1 cellular context compared by ENCODE assay signal in genomic region chr16:87789437-87790277, GRCh38.
TF ChIP-seq lines count a peak whose summit lies in the region.

No MANE protein-coding gene starts in this region.

TF ChIP-seq in HepG2, 621 proteins besides CTCF, POLR2A, EP300 and RAD21 (continued from another document and continues in another):
- peak; percentile 18; the same call in 1 of the 2 replicates for TF ChIP-seq SKIL (CRISPR knock-in tag; IDR thresholded peaks at IDR 0.05; ENCODE audit: borderline replicate concordance)
- 0 out of 2 replicates have a peak, but pooled peaks have one; percentile 69 for TF ChIP-seq ZNF782 (CRISPR knock-in tag; IDR thresholded peaks at IDR 0.05; ENCODE audit: borderline replicate concordance)
- TF ChIP-seq DNMT1 (CRISPR knock-in tag; IDR thresholded peaks at IDR 0.05): no peak
- TF ChIP-seq JUND (CRISPR knock-in tag; IDR thresholded peaks at IDR 0.05): no peak; the same call in 1 of the 2 replicates
- TF ChIP-seq ZNF260 (CRISPR knock-in tag; IDR thresholded peaks at IDR 0.05; ENCODE audit: borderline replicate concordance, low read depth): no peak
- TF ChIP-seq ZNF839 (CRISPR knock-in tag; IDR thresholded peaks at IDR 0.05; ENCODE audit: borderline replicate concordance): no peak
- TF ChIP-seq STAT6 (CRISPR knock-in tag; IDR thresholded peaks at IDR 0.05; ENCODE audit: borderline replicate concordance): peak; percentile 38; the same call in 1 of the 2 replicates
- no peak for TF ChIP-seq ZNF674 (CRISPR knock-in tag; IDR thresholded peaks at IDR 0.05; ENCODE audit: low read depth)
- no peak; the same call in 1 of the 2 replicates for TF ChIP-seq ZNF589 (CRISPR knock-in tag; conservative IDR thresholded peaks at IDR 0.05)
- peak; percentile 58; the same call in 1 of the 2 replicates for TF ChIP-seq MLXIP (CRISPR knock-in tag; IDR thresholded peaks at IDR 0.05; ENCODE audit: borderline replicate concordance)
- TF ChIP-seq ZBTB2 (CRISPR knock-in tag; IDR thresholded peaks at IDR 0.05; ENCODE audit: low read depth): no peak
- TF ChIP-seq HIVEP1 (CRISPR knock-in tag; IDR thresholded peaks at IDR 0.05): no peak; the same call in 1 of the 2 replicates
- no peak for TF ChIP-seq ATRX (CRISPR knock-in tag; IDR thresholded peaks at IDR 0.05; ENCODE audit: borderline replicate concordance)
- no peak for TF ChIP-seq DDIT3 (CRISPR knock-in tag; IDR thresholded peaks at IDR 0.05)
- TF ChIP-seq POLR2G (IDR thresholded peaks at IDR 0.05; ENCODE audit: low read depth, low read length): peak; percentile 82
- no peak for TF ChIP-seq ZNF546 (CRISPR knock-in tag; conservative IDR thresholded peaks at IDR 0.05)
- TF ChIP-seq TBP (CRISPR knock-in tag; IDR thresholded peaks at IDR 0.05): no peak
- 0 out of 2 replicates have a peak, but pooled peaks have one; percentile 37 for TF ChIP-seq ZC3H13 (CRISPR knock-in tag; IDR thresholded peaks at IDR 0.05)
- TF ChIP-seq ZNF512B (CRISPR knock-in tag; IDR thresholded peaks at IDR 0.05; ENCODE audit: borderline replicate concordance): no peak
- peak; percentile 66 for TF ChIP-seq PITX1 (CRISPR knock-in tag; IDR thresholded peaks at IDR 0.05)
- peak; percentile 66; the same call in 1 of the 2 replicates for TF ChIP-seq ZFP91 (CRISPR knock-in tag; IDR thresholded peaks at IDR 0.05; ENCODE audit: borderline replicate concordance)
- no peak; the same call in 1 of the 2 replicates for TF ChIP-seq ZBTB21 (CRISPR knock-in tag; IDR thresholded peaks at IDR 0.05)
- TF ChIP-seq TGIF2 (CRISPR knock-in tag; IDR thresholded peaks at IDR 0.05): 0 out of 2 replicates have a peak, but pooled peaks have one; percentile 18
- TF ChIP-seq ZKSCAN8 (CRISPR knock-in tag; IDR thresholded peaks at IDR 0.05; ENCODE audit: borderline replicate concordance): peak; percentile 71; the same call in 1 of the 2 replicates
- peak; percentile 23; the same call in 1 of the 2 replicates for TF ChIP-seq PHF8 (CRISPR knock-in tag; IDR thresholded peaks at IDR 0.05)
- no peak; the same call in 1 of the 2 replicates for TF ChIP-seq ZSCAN5A (CRISPR knock-in tag; IDR thresholded peaks at IDR 0.05; ENCODE audit: borderline replicate concordance)
- TF ChIP-seq NFIC (IDR thresholded peaks at IDR 0.05; ENCODE audit: low read length): 0 out of 2 replicates have a peak, but pooled peaks have one; percentile 26
- TF ChIP-seq ZFX (CRISPR knock-in tag; IDR thresholded peaks at IDR 0.05; ENCODE audit: low read depth): peak; percentile 55; the same call in 1 of the 2 replicates
- no peak for TF ChIP-seq PLSCR1 (CRISPR knock-in tag; IDR thresholded peaks at IDR 0.05; ENCODE audit: borderline replicate concordance)
- 0 out of 2 replicates have a peak, but pooled peaks have one; percentile 27 for TF ChIP-seq HBP1 (CRISPR knock-in tag; IDR thresholded peaks at IDR 0.05; ENCODE audit: low read depth)
- TF ChIP-seq KLF6 (CRISPR knock-in tag; IDR thresholded peaks at IDR 0.05): peak; percentile 69; the same call in 1 of the 2 replicates
- TF ChIP-seq ZBTB44 (CRISPR knock-in tag; IDR thresholded peaks at IDR 0.05): 0 out of 2 replicates have a peak, but pooled peaks have one; percentile 14
- TF ChIP-seq ZMYM3 (CRISPR knock-in tag; IDR thresholded peaks at IDR 0.05): peak; percentile 53
- TF ChIP-seq HHEX (CRISPR knock-in tag; IDR thresholded peaks at IDR 0.05): peak; percentile 72
